In genomic region chr4:104451573-104451972, GRCh38 we compare ENCODE assay signal across 9 cellular contexts. TPM values are rescaled to one million over a fixed set of nuclear protein-coding genes. Genes with fewer than 3 reads are reported as not detected.
DNase-seq lines count a peak whose midpoint lies in the region; ATAC-seq and TF ChIP-seq lines count a peak whose summit lies in the region.
"Had no signal": no experiment of that assay in that cellular context is flagged by ENCODE, and none has a peak within 500 bp of the region (broad histone marks: within the 10 kb centered on the region; RNA-seq: fewer than 3 reads in every experiment).

No MANE protein-coding gene starts in this region.

- no peak overlapping the region for H3K4me3 ChIP-seq in BE2C (ENCODE audit: low read depth, low read length)
- no peak overlapping the region for H3K4me3 ChIP-seq in gastrocnemius medialis

- H3K4me1 ChIP-seq in BE2C (no peaks in the 10 kb centered on the region), gastrocnemius medialis (no peaks in the 10 kb centered on the region)

- H3K9me3 ChIP-seq in BE2C, result no peaks in the 10 kb centered on the region
- H3K9me3 ChIP-seq in gastrocnemius medialis, result no peaks in the 10 kb centered on the region

- TF ChIP-seq POLR2A in gastrocnemius medialis (IDR thresholded peaks at IDR 0.05), result no peak

- ATAC-seq in GM21515 (IDR thresholded peaks at IDR 0.05; ENCODE audit: unreplicated experiment) (peak; percentile 69), gastrocnemius medialis (no peak)

- H3K36me3 ChIP-seq in BE2C, result no peaks in the 10 kb centered on the region
- H3K36me3 ChIP-seq in gastrocnemius medialis, result no peaks in the 10 kb centered on the region

- H3K27ac ChIP-seq in gastrocnemius medialis, result no peak overlapping the region
- H3K27ac ChIP-seq: epithelial cell of prostate had no signal

- DNase-seq in BE2C, result no peak
- DNase-seq in NCI-H446 treated with DMSO at 0.1 percent for 48 hours (lab: John Stamatoyannopoulos, UW), result peak; percentile 12
- DNase-seq in glomerular visceral epithelial cell (ENCODE audit: extremely low spot score), result peak; percentile 7
- no peak for DNase-seq in gastrocnemius medialis
- DNase-seq in hepatic stellate cell (ENCODE audit: low spot score), result no peak
- no peak for DNase-seq in SK-N-DZ (ENCODE audit: low spot score)
- DNase-seq in activated gamma-delta T cell treated with Interleukin-2 at 50 U/mL for 16 hours, result no peak

- intact Hi-C loops in gastrocnemius medialis (cut with DNase I; ENCODE audit: low total_unique reads), result no loop called here

- TF ChIP-seq CTCF in BE2C (IDR thresholded peaks at IDR 0.05; ENCODE audit: low read depth, low read length) (peak; percentile 80), gastrocnemius medialis (IDR thresholded peaks at IDR 0.05 in 4 of 5, conservative IDR thresholded peaks at IDR 0.05 in 1 of 5) (no peak)

- H3K27me3 ChIP-seq in BE2C, result no peaks in the 10 kb centered on the region
- no peaks in the 10 kb centered on the region for H3K27me3 ChIP-seq in gastrocnemius medialis

- in situ Hi-C loops in gastrocnemius medialis (cut with MboI; ENCODE audit: low sequenced_read_pairs in 4 of 4), result no loop called here

RNA-seq across cellular contexts. Expression of gene CXXC4, which starts 43.1 kb away (rescaled TPM):
- 12.3 TPM for polyA plus RNA-seq in BE2C (2012; ENCODE audit: insufficient read depth, insufficient read length, low read depth)
- total RNA-seq in gastrocnemius medialis, result under 1 TPM in 3 of 4 donors, not detected in 1; 0.17 to 0.36 (median 0.24) TPM
- polyA plus RNA-seq in SK-N-DZ (2014; cell fraction: cytosol; rRNA removed), result 12.5 and 14.0 TPM in 2 replicates
- 18.8 and 45.3 TPM in 2 replicates for polyA plus RNA-seq in SK-N-DZ (2014; cell fraction: nucleus; rRNA removed)

Comparison
In these comparisons a context has a peak if more than half of its experiments do, and no peak if none do; other contexts are left out.
1. DNase-seq: peak in NCI-H446 treated with DMSO at 0.1 percent for 48 hours (single experiment) and glomerular visceral epithelial cell (single experiment); none in BE2C (single experiment), gastrocnemius medialis (0 of 2), hepatic stellate cell (single experiment), SK-N-DZ (single experiment) and activated gamma-delta T cell treated with Interleukin-2 at 50 U/mL for 16 hours (single experiment).